In genomic region chr4:59247032-59247431, GRCh38 we compare ENCODE assay signal across 12 cellular contexts.
A peak's percentile ranks its signal among the peaks of the same experiment; 100 is the strongest.
DNase-seq lines count a peak whose midpoint lies in the region; ATAC-seq and TF ChIP-seq lines count a peak whose summit lies in the region.
"Had no signal": no experiment of that assay in that cellular context is flagged by ENCODE, and none has a peak within 500 bp of the region (broad histone marks: within the 10 kb centered on the region; RNA-seq: fewer than 3 reads in every experiment).

No MANE protein-coding gene starts in this region.

- no peak for ATAC-seq in GM19397 (IDR thresholded peaks at IDR 0.05; ENCODE audit: unreplicated experiment)
- ATAC-seq: activated T-cell treated with anti-CD3 and anti-CD28 coated beads, Interleukin-2, amount 50 U/mL, for 72 hours had no signal

- H3K27ac ChIP-seq in OCI-LY1 (ENCODE audit: low read depth, low read length, poor library complexity, severe bottlenecking), result no peak overlapping the region
- H3K27ac ChIP-seq in thyroid gland, result no peak overlapping the region
- H3K27ac ChIP-seq: colonic mucosa, neutrophil had no signal

- no peaks in the 10 kb centered on the region for H3K79me2 ChIP-seq in OCI-LY1 (ENCODE audit: insufficient read depth, low read length)

- no peaks in the 10 kb centered on the region for H3K9me3 ChIP-seq in OCI-LY1 (ENCODE audit: low read length)
- no peaks in the 10 kb centered on the region for H3K9me3 ChIP-seq in thyroid gland
- H3K9me3 ChIP-seq: colonic mucosa, neutrophil had no signal

- TF ChIP-seq POLR2A in thyroid gland (IDR thresholded peaks at IDR 0.05), result no peak

- DNase-seq in NCI-H2029 treated with DMSO at 0.1 percent for 48 hours (lab: John Stamatoyannopoulos, UW), result peak; percentile 0
- no peak for DNase-seq in NCI-H2029 (lab: John Stamatoyannopoulos, UW)
- DNase-seq in epithelial cell of proximal tubule (ENCODE audit: low read depth), result no peak
- DNase-seq in renal cortical epithelial cell (ENCODE audit: low read depth), result peak; percentile 2
- no peak for DNase-seq in thyroid gland
- DNase-seq in kidney glomerular epithelial cell (lab: John Stamatoyannopoulos, UW), result no peak
- DNase-seq: activated T-cell treated with anti-CD3 and anti-CD28 coated beads, Interleukin-2, amount 50 U/mL, for 72 hours; colonic mucosa; NCI-H524 treated with DMSO at 0.1 percent for 48 hours had no signal

- no peak overlapping the region for H3K9ac ChIP-seq in OCI-LY1 (ENCODE audit: low read length)

- H3K4me3 ChIP-seq in OCI-LY1 (ENCODE audit: low read depth, low read length, poor library complexity, severe bottlenecking) (no peak overlapping the region), epithelial cell of proximal tubule (ENCODE audit: low read depth, low read length) (no peak overlapping the region), thyroid gland (replicated peaks in 1 of 3) (no peak overlapping the region)
- H3K4me3 ChIP-seq: colonic mucosa had no signal

- H3F3A ChIP-seq in OCI-LY1 (ENCODE audit: insufficient read depth, low read length), result no peaks in the 10 kb centered on the region

- 4 to 8% methylated on average over 1 of the region's 1 CpG for WGBS in thyroid gland, 2 donors

- H3K27me3 ChIP-seq in OCI-LY1 (ENCODE audit: insufficient read depth, low read length), result no peaks in the 10 kb centered on the region
- H3K27me3 ChIP-seq in thyroid gland, result no peaks in the 10 kb centered on the region
- H3K27me3 ChIP-seq: colonic mucosa, neutrophil had no signal

- peak; percentile 23; the same call in 1 of the 2 replicates for TF ChIP-seq CTCF in OCI-LY1 (IDR thresholded peaks at IDR 0.05; ENCODE audit: low read length)
- TF ChIP-seq CTCF in epithelial cell of proximal tubule (conservative IDR thresholded peaks at IDR 0.05; ENCODE audit: low read depth, low read length), result peak; percentile 53
- no peak for TF ChIP-seq CTCF in thyroid gland (IDR thresholded peaks at IDR 0.05)

- H3K4me1 ChIP-seq in OCI-LY1 (ENCODE audit: insufficient read depth, low read length, severe bottlenecking) (no peaks in the 10 kb centered on the region), thyroid gland (no peaks in the 10 kb centered on the region)
- H3K4me1 ChIP-seq: colonic mucosa had no signal

- H3K9me2 ChIP-seq in OCI-LY1 (ENCODE audit: low read depth, low read length), result no peaks in the 10 kb centered on the region

- H3K36me3 ChIP-seq in OCI-LY1 (ENCODE audit: insufficient read depth, low read length), result no peaks in the 10 kb centered on the region
- no peaks in the 10 kb centered on the region for H3K36me3 ChIP-seq in thyroid gland
- H3K36me3 ChIP-seq: colonic mucosa, neutrophil had no signal

- intact Hi-C loops in thyroid gland (cut with DNase I), result no loop called here

- no peak overlapping the region for H2AFZ ChIP-seq in OCI-LY1 (ENCODE audit: low read length)

- no peaks in the 10 kb centered on the region for H4K20me1 ChIP-seq in OCI-LY1 (ENCODE audit: insufficient read depth, low read length)

- H3K4me2 ChIP-seq in OCI-LY1 (ENCODE audit: low read length), result no peak overlapping the region

Comparison
In these comparisons a context has a peak if more than half of its experiments do, and no peak if none do; other contexts are left out.
1. DNase-seq: peak in NCI-H2029 treated with DMSO at 0.1 percent for 48 hours (single experiment) and renal cortical epithelial cell (single experiment); none in NCI-H2029 (single experiment), epithelial cell of proximal tubule (single experiment), thyroid gland (0 of 2) and kidney glomerular epithelial cell (single experiment).
2. CTCF ChIP-seq: peak in OCI-LY1 (single experiment) and epithelial cell of proximal tubule (single experiment); none in thyroid gland (0 of 6).